Comparison of ENCODE assay signal across 13 cellular contexts in the genomic region with DNA sequence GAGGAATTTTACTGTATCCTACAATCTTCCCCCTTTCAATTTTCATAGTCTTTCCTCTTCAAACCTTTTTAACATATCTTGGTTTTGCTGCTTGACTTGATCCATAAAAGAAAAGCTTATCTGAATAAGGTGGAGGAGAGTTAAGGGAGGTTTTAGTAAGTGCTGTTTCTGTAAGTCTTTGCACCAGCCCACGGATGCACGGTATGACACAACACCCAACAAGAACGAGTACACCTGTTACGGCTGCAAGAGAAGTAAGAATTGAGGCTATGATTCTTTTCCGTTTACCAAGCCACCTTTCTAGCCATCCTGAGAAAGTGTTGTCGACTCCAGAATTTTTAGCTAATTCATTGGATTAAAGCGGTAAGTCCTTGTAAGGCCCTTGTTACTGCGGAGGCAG.
"Had no signal": no experiment of that assay in that cellular context is flagged by ENCODE, and none has a peak within 500 bp of the region (broad histone marks: within the 10 kb centered on the region; RNA-seq: fewer than 3 reads in every experiment).

No MANE protein-coding gene starts in this region.

- H3K9me3 ChIP-seq: psoas muscle had no signal

- H3K27ac ChIP-seq: coronary artery, parathyroid adenoma, psoas muscle had no signal

- H3K36me3 Mint-ChIP-seq: naive thymus-derived CD4-positive, alpha-beta T cell had no signal

- H3K79me2 ChIP-seq: parathyroid adenoma had no signal

- H3K9ac ChIP-seq: parathyroid adenoma had no signal

- H3K4me3 ChIP-seq: coronary artery, psoas muscle had no signal

- ATAC-seq: naive thymus-derived CD4-positive, alpha-beta T cell; psoas muscle; sciatic nerve had no signal

- H2AFZ ChIP-seq: parathyroid adenoma had no signal

- DNase-seq: effector CD8-positive, alpha-beta T cell; foreskin melanocyte; head of caudate nucleus; hippocampal formation; kidney glomerular epithelial cell; naive thymus-derived CD4-positive, alpha-beta T cell; nephron progenitor cell; psoas muscle; stimulated activated naive CD4-positive, alpha-beta T cell treated with Interleukin-2 at 50 U/mL for 16 hours; trophoblast cell had no signal

- H3K4me1 ChIP-seq: parathyroid adenoma, psoas muscle had no signal

- H3K27ac Mint-ChIP-seq: naive thymus-derived CD4-positive, alpha-beta T cell; nephron progenitor cell had no signal

- H3K4me3 Mint-ChIP-seq: naive thymus-derived CD4-positive, alpha-beta T cell; nephron progenitor cell had no signal
